ENCODE assay signal across 1 cellular context in the genomic region with DNA sequence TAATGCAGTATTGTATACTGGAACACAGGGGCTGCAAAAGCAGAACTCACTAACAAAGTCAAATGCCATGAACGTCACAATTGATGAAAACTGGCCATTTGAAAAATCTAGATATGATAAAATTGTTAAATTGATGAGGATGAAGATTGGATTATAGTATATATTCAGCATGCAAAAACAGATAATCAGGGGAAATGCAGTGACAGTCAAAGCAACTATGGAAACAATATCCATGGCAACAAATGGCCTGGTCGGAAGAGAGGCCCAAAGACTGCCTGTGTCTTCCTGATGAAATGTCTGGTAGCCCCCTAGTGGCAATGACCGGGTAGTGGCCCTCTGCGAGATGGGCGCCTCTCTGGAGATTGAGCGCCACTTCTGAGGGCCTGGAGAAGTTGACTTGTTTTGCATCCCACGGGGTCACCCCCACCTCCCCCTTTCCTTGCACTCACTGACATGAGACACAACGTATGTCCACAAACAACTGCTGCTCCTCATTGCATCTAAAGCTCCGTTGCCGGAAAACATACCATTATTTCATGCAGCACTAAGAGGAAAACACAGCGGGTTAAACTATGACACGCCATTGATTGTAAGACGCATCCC.
TF ChIP-seq lines count a peak whose summit lies in the region.

No MANE protein-coding gene starts in this region.

TF ChIP-seq in liver, 16 proteins besides CTCF, POLR2A, EP300 and RAD21 (continued from another document):
- TF ChIP-seq, protein P1, sequence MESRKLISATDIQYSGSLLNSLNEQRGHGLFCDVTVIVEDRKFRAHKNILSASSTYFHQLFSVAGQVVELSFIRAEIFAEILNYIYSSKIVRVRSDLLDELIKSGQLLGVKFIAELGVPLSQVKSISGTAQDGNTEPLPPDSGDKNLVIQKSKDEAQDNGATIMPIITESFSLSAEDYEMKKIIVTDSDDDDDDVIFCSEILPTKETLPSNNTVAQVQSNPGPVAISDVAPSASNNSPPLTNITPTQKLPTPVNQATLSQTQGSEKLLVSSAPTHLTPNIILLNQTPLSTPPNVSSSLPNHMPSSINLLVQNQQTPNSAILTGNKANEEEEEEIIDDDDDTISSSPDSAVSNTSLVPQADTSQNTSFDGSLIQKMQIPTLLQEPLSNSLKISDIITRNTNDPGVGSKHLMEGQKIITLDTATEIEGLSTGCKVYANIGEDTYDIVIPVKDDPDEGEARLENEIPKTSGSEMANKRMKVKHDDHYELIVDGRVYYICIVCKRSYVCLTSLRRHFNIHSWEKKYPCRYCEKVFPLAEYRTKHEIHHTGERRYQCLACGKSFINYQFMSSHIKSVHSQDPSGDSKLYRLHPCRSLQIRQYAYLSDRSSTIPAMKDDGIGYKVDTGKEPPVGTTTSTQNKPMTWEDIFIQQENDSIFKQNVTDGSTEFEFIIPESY (IDR thresholded peaks at IDR 0.05), result no peak
- no peak for TF ChIP-seq SP1 (IDR thresholded peaks at IDR 0.05)
- no peak for TF ChIP-seq YY1 (IDR thresholded peaks at IDR 0.05)
- TF ChIP-seq, protein P2, sequence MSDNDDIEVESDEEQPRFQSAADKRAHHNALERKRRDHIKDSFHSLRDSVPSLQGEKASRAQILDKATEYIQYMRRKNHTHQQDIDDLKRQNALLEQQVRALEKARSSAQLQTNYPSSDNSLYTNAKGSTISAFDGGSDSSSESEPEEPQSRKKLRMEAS (IDR thresholded peaks at IDR 0.05), result no peak
- no peak for TF ChIP-seq GABPA (IDR thresholded peaks at IDR 0.05 in 1 of 2, conservative IDR thresholded peaks at IDR 0.05 in 1 of 2)
- no peak for TF ChIP-seq FOXA2 (IDR thresholded peaks at IDR 0.05)
- no peak for TF ChIP-seq RXRA (IDR thresholded peaks at IDR 0.05)
- TF ChIP-seq NR2F2 (IDR thresholded peaks at IDR 0.05), result no peak
- no peak for TF ChIP-seq JUND (IDR thresholded peaks at IDR 0.05)
- no peak for TF ChIP-seq EGR1 (IDR thresholded peaks at IDR 0.05; ENCODE audit: low read depth in 2 of 2)
